In genomic region chr15:38481113-38481512, GRCh38 we compare ENCODE assay signal across 17 cellular contexts. TPM values are rescaled to one million over a fixed set of nuclear protein-coding genes. Genes with fewer than 3 reads are reported as not detected.
A peak's percentile ranks its signal among the peaks of the same experiment; 100 is the strongest.
DNase-seq lines count a peak whose midpoint lies in the region; ATAC-seq and TF ChIP-seq lines count a peak whose summit lies in the region.
"Had no signal": no experiment of that assay in that cellular context is flagged by ENCODE, and none has a peak within 500 bp of the region (broad histone marks: within the 10 kb centered on the region; RNA-seq: fewer than 3 reads in every experiment).

No MANE protein-coding gene starts in this region.

- POLR2A ChIA-PET in activated CD4-positive, alpha-beta memory T cell treated with anti-CD3 and anti-CD28 coated beads for 36 hours (lab: Charles Lee) = no interaction called here
- POLR2A ChIA-PET in activated CD4-positive, alpha-beta memory T cell treated with anti-CD3 and anti-CD28 coated beads, Interleukin-2, amount 10 ng/mL, durations not matched to agents 7 days and 5 days (lab: Charles Lee) = interaction anchor here (1.6 to 1.9 kb wide), 2 partner anchors 16 to 214 kb away, joined by 3 to 9 read pairs; no protein-coding TSS in a partner anchor
- POLR2A ChIA-PET in CD4-positive, alpha-beta T cell (lab: Charles Lee) = no interaction called here
- POLR2A ChIA-PET in activated CD8-positive, alpha-beta T cell treated with anti-CD3 and anti-CD28 coated beads for 36 hours (lab: Charles Lee) = no interaction called here

- peak overlapping the region; percentile 2 for H3K27ac Mint-ChIP-seq in activated CD4-positive, alpha-beta memory T cell treated with anti-CD3 and anti-CD28 coated beads for 36 hours
- no peak overlapping the region for H3K27ac Mint-ChIP-seq in activated CD4-positive, alpha-beta memory T cell treated with anti-CD3 and anti-CD28 coated beads, Interleukin-2, amount 10 ng/mL, durations not matched to agents 7 days and 5 days
- H3K27ac Mint-ChIP-seq in CD4-positive, alpha-beta T cell = peak overlapping the region; percentile 69
- H3K27ac Mint-ChIP-seq in activated CD8-positive, alpha-beta T cell treated with anti-CD3 and anti-CD28 coated beads for 36 hours = peak overlapping the region; percentile 21
- peak overlapping the region; percentile 3 to 78 (median 53) for H3K27ac Mint-ChIP-seq in immature natural killer cell

- H3K36me3 Mint-ChIP-seq in activated CD4-positive, alpha-beta memory T cell treated with anti-CD3 and anti-CD28 coated beads for 36 hours = peaks cover 37% of the 10 kb centered on the region
- H3K36me3 Mint-ChIP-seq in activated CD4-positive, alpha-beta memory T cell treated with anti-CD3 and anti-CD28 coated beads, Interleukin-2, amount 10 ng/mL, durations not matched to agents 7 days and 5 days (ENCODE audit: low read depth) = peaks cover 45% of the 10 kb centered on the region
- H3K36me3 Mint-ChIP-seq in CD4-positive, alpha-beta T cell (ENCODE audit: low read depth) = peaks cover 56% of the 10 kb centered on the region
- peaks cover 37% of the 10 kb centered on the region for H3K36me3 Mint-ChIP-seq in activated CD8-positive, alpha-beta T cell treated with anti-CD3 and anti-CD28 coated beads for 36 hours (ENCODE audit: low read depth)
- peaks cover 0 to 7% (median 6%) of the 10 kb centered on the region in 3 donors for H3K36me3 Mint-ChIP-seq in immature natural killer cell

- no peaks in the 10 kb centered on the region for H3K9me3 Mint-ChIP-seq in activated CD4-positive, alpha-beta memory T cell treated with anti-CD3 and anti-CD28 coated beads for 36 hours
- no peaks in the 10 kb centered on the region for H3K9me3 Mint-ChIP-seq in activated CD4-positive, alpha-beta memory T cell treated with anti-CD3 and anti-CD28 coated beads, Interleukin-2, amount 10 ng/mL, durations not matched to agents 7 days and 5 days
- no peaks in the 10 kb centered on the region for H3K9me3 Mint-ChIP-seq in CD4-positive, alpha-beta T cell
- no peaks in the 10 kb centered on the region for H3K9me3 Mint-ChIP-seq in activated CD8-positive, alpha-beta T cell treated with anti-CD3 and anti-CD28 coated beads for 36 hours
- H3K9me3 Mint-ChIP-seq in immature natural killer cell = no peaks in the 10 kb centered on the region

- peaks cover 6% of the 10 kb centered on the region for H3K4me1 ChIP-seq in colonic mucosa
- H3K4me1 ChIP-seq: A549 had no signal

- no peak for ATAC-seq in CD4-positive, alpha-beta T cell (ENCODE audit: poor library complexity)
- ATAC-seq in activated CD8-positive, alpha-beta T cell treated with anti-CD3 and anti-CD28 coated beads for 36 hours = no peak
- no peak for ATAC-seq in HG02623 (IDR thresholded peaks at IDR 0.05; ENCODE audit: unreplicated experiment)
- ATAC-seq: A549 had no signal

- no peaks in the 10 kb centered on the region for H3K9me3 ChIP-seq in CD4-positive, alpha-beta T cell (ENCODE audit: control insufficient read depth, low read length)
- no peaks in the 10 kb centered on the region for H3K9me3 ChIP-seq in colonic mucosa
- H3K9me3 ChIP-seq: A549; BLaER1 treated with 17β-estradiol and CSF1 and Interleukin-3, amounts not matched to agents 10 nM and 100 nM had no signal

- H3K27me3 Mint-ChIP-seq in activated CD4-positive, alpha-beta memory T cell treated with anti-CD3 and anti-CD28 coated beads for 36 hours = no peaks in the 10 kb centered on the region
- no peaks in the 10 kb centered on the region for H3K27me3 Mint-ChIP-seq in activated CD4-positive, alpha-beta memory T cell treated with anti-CD3 and anti-CD28 coated beads, Interleukin-2, amount 10 ng/mL, durations not matched to agents 7 days and 5 days
- no peaks in the 10 kb centered on the region for H3K27me3 Mint-ChIP-seq in CD4-positive, alpha-beta T cell
- no peaks in the 10 kb centered on the region for H3K27me3 Mint-ChIP-seq in activated CD8-positive, alpha-beta T cell treated with anti-CD3 and anti-CD28 coated beads for 36 hours
- peaks cover 0 to 2% (median 0%) of the 10 kb centered on the region in 3 donors for H3K27me3 Mint-ChIP-seq in immature natural killer cell (ENCODE audit: low read depth in 3 of 3)

- no peaks in the 10 kb centered on the region for H3K27me3 ChIP-seq in CD4-positive, alpha-beta T cell (ENCODE audit: control insufficient read depth, insufficient read depth, low read length)
- H3K27me3 ChIP-seq in colonic mucosa = no peaks in the 10 kb centered on the region
- H3K27me3 ChIP-seq: BLaER1 treated with 17β-estradiol and CSF1 and Interleukin-3, amounts not matched to agents 10 nM and 100 nM had no signal

- no peak for DNase-seq in activated CD4-positive, alpha-beta memory T cell treated with anti-CD3 and anti-CD28 coated beads for 36 hours
- DNase-seq in activated CD4-positive, alpha-beta memory T cell treated with anti-CD3 and anti-CD28 coated beads, Interleukin-2, amount 10 ng/mL, durations not matched to agents 7 days and 5 days = no peak
- no peak for DNase-seq in CD4-positive, alpha-beta T cell
- no peak for DNase-seq in activated CD8-positive, alpha-beta T cell treated with anti-CD3 and anti-CD28 coated beads for 36 hours
- DNase-seq in immature natural killer cell (no peak), CD1c-positive myeloid dendritic cell (ENCODE audit: extremely low spot score) (no peak), colonic mucosa (no peak)
- DNase-seq: H7, Kasumi-1, MM.1S, NCI-H1105, NCI-H1694, NCI-H2227 treated with DMSO at 0.1 percent for 48 hours, NCI-H524 treated with DMSO at 0.1 percent for 48 hours had no signal

- H3K4me3 Mint-ChIP-seq in activated CD4-positive, alpha-beta memory T cell treated with anti-CD3 and anti-CD28 coated beads for 36 hours = no peak overlapping the region
- no peak overlapping the region for H3K4me3 Mint-ChIP-seq in activated CD4-positive, alpha-beta memory T cell treated with anti-CD3 and anti-CD28 coated beads, Interleukin-2, amount 10 ng/mL, durations not matched to agents 7 days and 5 days
- H3K4me3 Mint-ChIP-seq in CD4-positive, alpha-beta T cell = no peak overlapping the region
- H3K4me3 Mint-ChIP-seq in activated CD8-positive, alpha-beta T cell treated with anti-CD3 and anti-CD28 coated beads for 36 hours = no peak overlapping the region
- no peak overlapping the region for H3K4me3 Mint-ChIP-seq in immature natural killer cell

- no peak overlapping the region for H3K9ac ChIP-seq in colonic mucosa (ENCODE audit: low read depth in 2 of 2, low read length in 2 of 2)

- intact Hi-C loops in activated CD4-positive, alpha-beta memory T cell treated with anti-CD3 and anti-CD28 coated beads for 36 hours (cut with micrococcal nuclease) = no loop called here
- intact Hi-C loops in CD4-positive, alpha-beta T cell (cut with DNase I, micrococcal nuclease) = loop anchor here in 1 of 2 experiments (10.0 kb wide), 1 partner anchor 54 kb away; no protein-coding TSS in a partner anchor
- intact Hi-C loops in activated CD8-positive, alpha-beta T cell treated with anti-CD3 and anti-CD28 coated beads for 36 hours (cut with micrococcal nuclease) = loop anchor here (5.0 kb wide), 1 partner anchor 34 kb away; no protein-coding TSS in a partner anchor
- intact Hi-C loops in colonic mucosa (cut with DNase I) = no loop called here

- no peak for TF ChIP-seq CTCF in CD4-positive, alpha-beta T cell (IDR thresholded peaks at IDR 0.05)
- TF ChIP-seq CTCF in activated CD8-positive, alpha-beta T cell treated with anti-CD3 and anti-CD28 coated beads for 36 hours (IDR thresholded peaks at IDR 0.05) = no peak
- no peak for TF ChIP-seq CTCF in colonic mucosa (IDR thresholded peaks at IDR 0.05)

- H3K27ac ChIP-seq in CD4-positive, alpha-beta T cell (ENCODE audit: low read depth, low read length) = no peak overlapping the region
- no peak overlapping the region for H3K27ac ChIP-seq in colonic mucosa
- H3K27ac ChIP-seq: A549 had no signal

- CTCF ChIA-PET in activated CD4-positive, alpha-beta memory T cell treated with anti-CD3 and anti-CD28 coated beads for 36 hours (lab: Charles Lee) = interaction anchor here (1.3 to 3.1 kb wide), 2 partner anchors 83 to 209 kb away, joined by 3 to 19 read pairs; no protein-coding TSS in a partner anchor
- CTCF ChIA-PET in activated CD4-positive, alpha-beta memory T cell treated with anti-CD3 and anti-CD28 coated beads, Interleukin-2, amount 10 ng/mL, durations not matched to agents 7 days and 5 days (lab: Charles Lee) = interaction anchor here (1.0 to 2.3 kb wide), 4 partner anchors 9 to 219 kb away, joined by 4 to 13 read pairs (median 8); partner anchors contain the start of gene RASGRP1
- CTCF ChIA-PET in CD4-positive, alpha-beta T cell (lab: Charles Lee) = interaction anchor here (1.9 kb wide), 1 partner anchor 209 kb away, joined by 5 read pairs; no protein-coding TSS in a partner anchor
- CTCF ChIA-PET in activated CD8-positive, alpha-beta T cell treated with anti-CD3 and anti-CD28 coated beads for 36 hours (lab: Charles Lee) = interaction anchor here (0.7 to 2.7 kb wide), 4 partner anchors 9 to 219 kb away, joined by 3 to 16 read pairs (median 7); no protein-coding TSS in a partner anchor

- H3K4me1 Mint-ChIP-seq in activated CD4-positive, alpha-beta memory T cell treated with anti-CD3 and anti-CD28 coated beads for 36 hours (ENCODE audit: low read depth) = peaks cover 37% of the 10 kb centered on the region
- H3K4me1 Mint-ChIP-seq in activated CD4-positive, alpha-beta memory T cell treated with anti-CD3 and anti-CD28 coated beads, Interleukin-2, amount 10 ng/mL, durations not matched to agents 7 days and 5 days = peaks cover 18% of the 10 kb centered on the region
- peaks cover 36% of the 10 kb centered on the region for H3K4me1 Mint-ChIP-seq in CD4-positive, alpha-beta T cell (ENCODE audit: low read depth)
- peaks cover 36% of the 10 kb centered on the region for H3K4me1 Mint-ChIP-seq in activated CD8-positive, alpha-beta T cell treated with anti-CD3 and anti-CD28 coated beads for 36 hours (ENCODE audit: low read depth)
- H3K4me1 Mint-ChIP-seq in immature natural killer cell = peaks cover 19 to 22% of the 10 kb centered on the region in 2 donors

- H3K36me3 ChIP-seq in colonic mucosa = no peaks in the 10 kb centered on the region

- no peak overlapping the region for H3K4me3 ChIP-seq in colonic mucosa
- H3K4me3 ChIP-seq: A549; BLaER1 treated with 17β-estradiol and CSF1 and Interleukin-3, amounts not matched to agents 10 nM and 100 nM had no signal

RNA-seq across cellular contexts. Expression of gene FAM98B, which starts 27.2 kb away (rescaled TPM):
- total RNA-seq in activated CD4-positive, alpha-beta memory T cell treated with anti-CD3 and anti-CD28 coated beads for 36 hours = 10 to 100 TPM; 40.2 to 44.7 TPM
- 10 to 100 TPM; 33.2 to 35.3 TPM for total RNA-seq in activated CD4-positive, alpha-beta memory T cell treated with anti-CD3 and anti-CD28 coated beads, Interleukin-2, amount 10 ng/mL, durations not matched to agents 7 days and 5 days
- 10 to 100 TPM; 20.1 to 20.4 TPM for total RNA-seq in CD4-positive, alpha-beta T cell
- total RNA-seq in activated CD8-positive, alpha-beta T cell treated with anti-CD3 and anti-CD28 coated beads for 36 hours = 10 to 100 TPM; 51.0 to 61.8 TPM
- 1 to 10 TPM; 1.6 to 7.0 (median 4.0) TPM for polyA plus RNA-seq in immature natural killer cell
- total RNA-seq in colonic mucosa = 10 to 100 TPM; 20.0 to 20.9 TPM
